In the genomic region with DNA sequence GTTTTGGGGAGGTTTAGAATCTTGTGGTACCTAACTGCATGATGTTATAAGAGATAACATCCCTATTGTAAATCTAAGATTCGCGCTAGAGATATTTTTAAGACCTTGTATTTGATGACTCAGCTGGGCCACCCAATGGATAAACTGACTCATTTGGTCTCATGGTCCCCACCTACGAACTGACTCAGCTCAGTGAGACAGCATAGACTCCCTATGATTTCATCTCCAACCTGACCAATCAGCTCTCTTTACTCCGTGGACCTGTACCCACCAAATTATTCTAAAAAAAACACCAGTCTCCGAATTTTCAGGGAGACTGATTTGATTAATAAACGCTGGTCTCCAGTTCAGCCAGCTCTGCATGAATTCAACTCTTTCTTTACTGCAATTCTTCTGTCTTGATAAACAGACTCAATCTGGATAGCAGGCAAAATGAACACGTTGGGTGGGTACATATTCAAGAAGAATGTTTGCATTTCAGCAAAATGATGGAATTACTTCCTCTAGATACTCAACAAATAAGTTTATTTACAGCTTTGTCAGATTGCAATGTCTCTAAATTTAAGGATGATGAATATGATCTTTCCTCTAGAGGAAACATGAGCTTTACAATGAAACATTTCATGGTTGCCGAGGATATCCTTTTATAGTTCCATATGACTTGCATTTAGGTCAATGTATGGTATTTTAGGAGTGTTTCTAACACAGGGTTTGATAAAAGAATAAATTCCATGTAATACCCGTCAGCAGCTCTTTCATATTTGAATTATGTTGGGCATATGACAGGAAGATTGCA, we compare ENCODE assay signal across 14 cellular contexts.
DNase-seq lines count a peak whose midpoint lies in the region; FAIRE-seq and TF ChIP-seq lines count a peak whose summit lies in the region.
"Had no signal": no experiment of that assay in that cellular context is flagged by ENCODE, and none has a peak within 500 bp of the region (broad histone marks: within the 10 kb centered on the region; RNA-seq: fewer than 3 reads in every experiment).

No MANE protein-coding gene starts in this region.

- H3K27ac ChIP-seq in coronary artery: no peak overlapping the region
- H3K27ac ChIP-seq: KMS-11, SJSA1 had no signal

- H3K4me1 ChIP-seq in adipocyte (ENCODE audit: control insufficient read depth, insufficient read depth, low read length): no peaks in the 10 kb centered on the region
- H3K4me1 ChIP-seq: SJSA1 had no signal

- no peaks in the 10 kb centered on the region for H3K27me3 ChIP-seq in adipocyte (replicated peaks; ENCODE audit: control insufficient read depth, insufficient read depth, low read length)
- H3K27me3 ChIP-seq: SJSA1 had no signal

- no peak for FAIRE-seq in urothelium cell line (lab: Jason Lieb, UNC)

- no peak overlapping the region for H3K9ac ChIP-seq in adipocyte (ENCODE audit: low read length)
- H3K9ac ChIP-seq: KMS-11 had no signal

- TF ChIP-seq CTCF in coronary artery (IDR thresholded peaks at IDR 0.05): no peak

- H3K36me3 ChIP-seq in adipocyte (ENCODE audit: control insufficient read depth, insufficient read depth, low read length, severe bottlenecking): no peaks in the 10 kb centered on the region
- H3K36me3 ChIP-seq: SJSA1 had no signal

- no peaks in the 10 kb centered on the region for H3K9me3 ChIP-seq in adipocyte (ENCODE audit: control insufficient read depth, low read length)
- H3K9me3 ChIP-seq: SJSA1 had no signal

- H3K4me3 ChIP-seq in adipocyte (ENCODE audit: low read length) (no peak overlapping the region), coronary artery (no peak overlapping the region)
- H3K4me3 ChIP-seq: SJSA1 had no signal

- DNase-seq in HT1080 (ENCODE audit: low read depth) (peak; percentile 54), adipocyte (ENCODE audit: low read depth) (peak; percentile 80), fibroblast of peridontal ligament (ENCODE audit: extremely low read depth) (peak; percentile 80), urothelium cell line (ENCODE audit: low spot score) (peak; percentile 18), coronary artery (ENCODE audit: low spot score) (no peak), NCI-H1105 treated with DMSO at 0.1 percent for 48 hours (lab: John Stamatoyannopoulos, UW) (no peak), AG08396 (ENCODE audit: low spot score) (no peak)
- DNase-seq: activated naive CD8-positive, alpha-beta T cell treated with anti-CD3 and anti-CD28 coated beads for 36 hours; kidney; naive B cell; NCI-H187; substantia nigra had no signal

Comparison
In these comparisons a context has a peak if more than half of its experiments do, and no peak if none do; other contexts are left out.
1. DNase-seq: peak in HT1080 (single experiment), adipocyte (single experiment), fibroblast of peridontal ligament (single experiment) and urothelium cell line (single experiment); none in coronary artery (single experiment), NCI-H1105 treated with DMSO at 0.1 percent for 48 hours (single experiment) and AG08396 (single experiment).